Comparison of ENCODE assay signal across 19 cellular contexts in the genomic region with DNA sequence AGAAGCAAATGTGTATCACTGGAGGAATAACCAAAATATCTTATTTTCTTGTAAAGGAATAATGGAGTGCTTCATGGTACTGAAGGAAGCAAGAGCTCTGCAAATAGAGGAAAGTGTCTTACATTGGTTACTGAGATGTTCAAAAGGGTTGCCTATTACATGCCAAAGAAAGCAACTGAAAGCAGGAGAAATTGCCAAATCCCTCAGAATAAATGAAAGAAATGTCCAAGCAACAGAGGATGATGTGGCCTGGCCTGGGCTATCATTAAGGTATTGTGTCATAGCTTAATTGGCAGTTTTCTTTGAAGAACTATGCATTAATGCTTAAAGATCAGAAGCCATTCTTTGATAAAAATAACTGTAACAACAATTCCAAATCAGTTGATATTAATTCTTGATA.
"Had no signal": no experiment of that assay in that cellular context is flagged by ENCODE, and none has a peak within 500 bp of the region (broad histone marks: within the 10 kb centered on the region; RNA-seq: fewer than 3 reads in every experiment).

No MANE protein-coding gene starts in this region.

- ATAC-seq: activated CD4-positive, CD25-positive, alpha-beta regulatory T cell treated with anti-CD3 and anti-CD28 coated beads, Interleukin-2, amount 50 U/mL, for 24 hours; activated CD8-positive, alpha-beta T cell treated with anti-CD3 and anti-CD28 coated beads for 36 hours; activated naive CD4-positive, alpha-beta T cell treated with anti-CD3 and anti-CD28 coated beads, Interleukin-2, amount 50 U/mL, for 72 hours; activated naive CD8-positive, alpha-beta T cell treated with anti-CD3 and anti-CD28 coated beads, Interleukin-2, amount 50 U/mL, for 24 hours had no signal

- H3K36me3 ChIP-seq: ascending aorta had no signal

- H3K27ac ChIP-seq: ascending aorta had no signal

- H3K9me3 ChIP-seq: ascending aorta had no signal

- H3K4me1 ChIP-seq: ascending aorta had no signal

- DNase-seq: activated CD4-positive, alpha-beta T cell treated with anti-CD3 and anti-CD28 coated beads for 4 hours; activated CD8-positive, alpha-beta memory T cell treated with anti-CD3 and anti-CD28 coated beads, Interleukin-2, amount 50 U/mL, for 4 hours; activated CD8-positive, alpha-beta T cell treated with anti-CD3 and anti-CD28 coated beads for 36 hours; activated effector memory CD4-positive, alpha-beta T cell treated with anti-CD3 and anti-CD28 coated beads, Interleukin-2, amount 50 U/mL, for 16 hours; activated naive CD4-positive, alpha-beta T cell treated with Interleukin-2 at 50 U/mL for 16 hours; activated naive CD8-positive, alpha-beta T cell treated with anti-CD3 and anti-CD28 coated beads, Interleukin-2, amount 50 U/mL, for 24 hours; amniotic stem cell; MM.1S; NCI-H1105 treated with DMSO at 0.1 percent for 48 hours; NCI-H1436 treated with DMSO at 0.1 percent for 48 hours; NCI-H187; NCI-H2081; NCI-H510A treated with DMSO at 0.1 percent for 48 hours; NCI-H69; NK-92 treated with Interleukin-12 subunit alpha and Interleukin-12 subunit beta, amount 100 ng/mL, for 24 hours; SHP77 treated with DMSO at 0.1 percent for 48 hours had no signal

- H3K4me3 ChIP-seq: ascending aorta had no signal

- H3K27me3 ChIP-seq: ascending aorta had no signal
